Comparison of ENCODE assay signal across 26 cellular contexts in genomic region chr7:103412151-103412550, GRCh38. TPM values are rescaled to one million over a fixed set of nuclear protein-coding genes. Genes with fewer than 3 reads are reported as not detected.
"Had no signal": no experiment of that assay in that cellular context is flagged by ENCODE, and none has a peak within 500 bp of the region (broad histone marks: within the 10 kb centered on the region; RNA-seq: fewer than 3 reads in every experiment).

No MANE protein-coding gene starts in this region.

- H3K4me1 ChIP-seq: colonic mucosa, esophagus muscularis mucosa, esophagus squamous epithelium, foreskin keratinocyte, gastrocnemius medialis, gastroesophageal sphincter, heart left ventricle, heart right ventricle had no signal

- H3K27ac ChIP-seq: colonic mucosa, coronary artery, dorsolateral prefrontal cortex, epithelial cell of prostate, esophagus muscularis mucosa, esophagus squamous epithelium, foreskin keratinocyte, gastrocnemius medialis, gastroesophageal sphincter, heart left ventricle, heart right ventricle had no signal

- H3K4me3 ChIP-seq: colonic mucosa, coronary artery, dorsolateral prefrontal cortex, esophagus muscularis mucosa, esophagus squamous epithelium, gastrocnemius medialis, gastroesophageal sphincter, heart left ventricle, heart right ventricle had no signal

- DNase-seq: colonic mucosa; cortex of kidney; dermis blood vessel endothelial cell; dorsolateral prefrontal cortex; effector CD4-positive, alpha-beta T cell; effector CD8-positive, alpha-beta T cell; effector memory CD4-positive, alpha-beta T cell; effector memory CD8-positive, alpha-beta T cell; endodermal cell; erythroblast; esophagus squamous epithelium; foreskin fibroblast; foreskin keratinocyte; foreskin melanocyte; gastrocnemius medialis; glutamatergic neuron; head of caudate nucleus; heart left ventricle; heart right ventricle had no signal

- H3K27me3 ChIP-seq: colonic mucosa, dorsolateral prefrontal cortex, esophagus squamous epithelium, foreskin keratinocyte, gastrocnemius medialis, gastroesophageal sphincter had no signal

- H3K9me3 ChIP-seq: colonic mucosa, esophagus muscularis mucosa, esophagus squamous epithelium, gastrocnemius medialis, gastroesophageal sphincter, heart left ventricle, heart right ventricle had no signal

- H3K36me3 ChIP-seq: colonic mucosa, esophagus muscularis mucosa, esophagus squamous epithelium, gastrocnemius medialis, gastroesophageal sphincter, heart left ventricle, heart right ventricle had no signal

- ATAC-seq: effector memory CD8-positive, alpha-beta T cell; esophagus mucosa; foreskin keratinocyte; gastrocnemius medialis; gastroesophageal sphincter; heart left ventricle; heart right ventricle had no signal

RNA-seq across cellular contexts. Expression of gene SLC26A5, which starts 33.9 kb away (rescaled TPM):
- polyA plus RNA-seq: endothelial cell of umbilical vein, fibroblast of lung, foreskin keratinocyte, heart left ventricle, heart right ventricle had no signal
